ENCODE assay signal across 8 cellular contexts in the genomic region with DNA sequence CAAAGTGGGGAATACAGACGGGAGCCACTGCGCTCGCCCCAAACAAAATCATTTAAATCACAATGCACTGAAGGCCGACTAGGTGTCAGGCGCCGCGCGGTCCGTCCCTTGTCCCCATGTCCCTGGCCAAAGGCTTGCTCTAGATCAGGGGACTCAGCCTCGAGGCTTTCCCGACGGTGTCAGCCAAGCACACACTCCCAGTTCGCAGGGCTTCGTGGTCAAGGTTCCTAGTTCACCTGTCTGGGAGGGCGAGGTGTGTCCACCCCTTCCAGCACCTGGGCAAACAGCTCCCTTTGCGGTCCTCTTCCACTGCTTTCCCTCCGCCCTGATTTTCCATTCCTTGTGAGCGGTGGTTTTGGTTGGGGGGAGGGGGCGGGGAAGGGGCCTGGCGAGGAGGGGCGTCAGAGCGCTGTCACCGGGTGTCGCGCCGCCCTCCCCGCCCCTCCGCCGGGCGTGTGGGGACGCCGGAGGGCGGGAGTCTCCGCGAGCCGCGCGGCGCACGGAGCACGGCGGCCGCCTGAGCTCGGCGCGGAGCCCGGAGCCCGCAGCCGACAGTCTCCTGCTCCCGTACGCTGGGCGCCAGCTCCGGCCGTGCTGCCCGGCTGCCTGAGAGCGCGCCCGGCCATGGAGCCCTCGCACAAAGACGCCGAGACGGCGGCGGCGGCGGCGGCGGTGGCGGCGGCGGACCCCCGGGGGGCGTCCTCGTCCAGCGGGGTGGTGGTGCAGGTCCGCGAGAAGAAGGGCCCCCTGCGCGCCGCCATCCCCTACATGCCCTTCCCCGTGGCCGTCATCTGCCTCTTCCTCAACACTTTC. TPM values are rescaled to one million over a fixed set of nuclear protein-coding genes. Genes with fewer than 3 reads are reported as not detected.
DNase-seq lines count a peak whose midpoint lies in the region; ATAC-seq, FAIRE-seq and TF ChIP-seq lines count a peak whose summit lies in the region.

A gene with protein sequence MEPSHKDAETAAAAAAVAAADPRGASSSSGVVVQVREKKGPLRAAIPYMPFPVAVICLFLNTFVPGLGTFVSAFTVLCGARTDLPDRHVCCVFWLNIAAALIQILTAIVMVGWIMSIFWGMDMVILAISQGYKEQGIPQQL (plus strand): TSS at position 484 of the 813 bp plus-strand sequence. CDS start 141 bp downstream, at position 625.

- H3K36me3 ChIP-seq in pancreas: no peaks in the 10 kb centered on the region

- H3K9me3 Mint-ChIP-seq in activated T-cell treated with anti-CD3 and anti-CD28 coated beads, Interleukin-2, amount 50 U/mL, for 4 hours: no peaks in the 10 kb centered on the region

- H3K27me3 ChIP-seq in pancreas: no peaks in the 10 kb centered on the region

- H3K36me3 Mint-ChIP-seq in activated T-cell treated with anti-CD3 and anti-CD28 coated beads, Interleukin-2, amount 50 U/mL, for 4 hours (ENCODE audit: insufficient read depth): no peaks in the 10 kb centered on the region

- peak; percentile 67 to 83 for ATAC-seq in activated T-cell treated with anti-CD3 and anti-CD28 coated beads, Interleukin-2, amount 50 U/mL, for 4 hours
- ATAC-seq in Right ventricle myocardium superior (ENCODE audit: poor library complexity) (peak; percentile 80), pancreas (peak; percentile 64 to 80 (median 74)), HG02938 (IDR thresholded peaks at IDR 0.05; ENCODE audit: unreplicated experiment) (no peak)

- TF ChIP-seq CTCF in NB4 (IDR thresholded peaks at IDR 0.05; ENCODE audit: low read depth, low read length): no peak
- TF ChIP-seq CTCF in pancreas (IDR thresholded peaks at IDR 0.05): no peak

- H3K4me1 ChIP-seq in pancreas: peaks cover 0 to 8% (median 7%) of the 10 kb centered on the region in 3 donors

- intact Hi-C loops in Right ventricle myocardium superior (cut with DNase I) (loop anchor here (5.0 kb wide), 1 partner anchor 126 kb away; no protein-coding TSS in a partner anchor), pancreas (cut with DNase I) (no loop called here)

- H3K4me3 ChIP-seq in NB4 (ENCODE audit: low read depth, low read length) (no peak within 1 kb of the TSS), pancreas (peak within 1 kb of the TSS; percentile 19 to 59 (median 37))

- H3K27ac ChIP-seq in pancreas: peak within 1 kb of the TSS in 1 of 4 donors; percentile 46

- WGBS in pancreas, 2 donors: 1% methylated on average over 35 to 82 of the region's 82 CpGs

- peaks cover 55% of the 10 kb centered on the region for H3K27me3 Mint-ChIP-seq in activated T-cell treated with anti-CD3 and anti-CD28 coated beads, Interleukin-2, amount 50 U/mL, for 4 hours (ENCODE audit: low read depth)

- H3K9me3 ChIP-seq in pancreas: no peaks in the 10 kb centered on the region

- FAIRE-seq in pancreas (lab: Jason Lieb, UNC): no peak

- peaks cover 12% of the 10 kb centered on the region for H3K4me1 Mint-ChIP-seq in activated T-cell treated with anti-CD3 and anti-CD28 coated beads, Interleukin-2, amount 50 U/mL, for 4 hours (ENCODE audit: low read depth)

- peak within 1 kb of the TSS; percentile 67 for H3K4me3 Mint-ChIP-seq in activated T-cell treated with anti-CD3 and anti-CD28 coated beads, Interleukin-2, amount 50 U/mL, for 4 hours

- TF ChIP-seq POLR2A in NB4 (IDR thresholded peaks at IDR 0.05; ENCODE audit: extremely low read depth, insufficient read length): no peak

- DNase-seq in DMS79 (lab: John Stamatoyannopoulos, UW) (peak; percentile 22), NB4 (ENCODE audit: low read depth) (peak; percentile 40), Right ventricle myocardium superior (no peak), pancreas (peak in 5 of 6 donors; percentile 41 to 78 (median 52)), middle frontal gyrus (ENCODE audit: extremely low spot score, low spot score) (no peak), SKM-1 treated with dmso at 0.1 percent for 144 hours (lab: John Stamatoyannopoulos, UW; ENCODE audit: unreplicated experiment) (no peak)
- no peak for DNase-seq in activated T-cell treated with anti-CD3 and anti-CD28 coated beads, Interleukin-2, amount 50 U/mL, for 4 hours

RNA-seq across cellular contexts. Expression of the gene that starts here (rescaled TPM):
- total RNA-seq in activated T-cell treated with anti-CD3 and anti-CD28 coated beads, Interleukin-2, amount 50 U/mL, for 4 hours: not detected
- total RNA-seq in Right ventricle myocardium superior (1.2 TPM), pancreas (1 to 10 TPM in 2 of 6 donors, under 1 TPM in 4; 0.32 to 1.2 (median 0.49) TPM)
- polyA plus RNA-seq in pancreas: under 1 TPM; 0.54 to 0.68 TPM

Comparison
In these comparisons a context has a peak if more than half of its experiments do, and no peak if none do; other contexts are left out.
1. Peak in ATAC-seq in activated T-cell treated with anti-CD3 and anti-CD28 coated beads, Interleukin-2, amount 50 U/mL, for 4 hours; RNA of the gene not detected or under 1 TPM.
2. DNase-seq: peak in DMS79 (single experiment), NB4 (single experiment) and pancreas (5 of 6); none in activated T-cell treated with anti-CD3 and anti-CD28 coated beads, Interleukin-2, amount 50 U/mL, for 4 hours (single experiment), Right ventricle myocardium superior (single experiment), middle frontal gyrus (single experiment) and SKM-1 treated with dmso at 0.1 percent for 144 hours (single experiment).